Comparison of ENCODE assay signal across 28 cellular contexts in the genomic region with DNA sequence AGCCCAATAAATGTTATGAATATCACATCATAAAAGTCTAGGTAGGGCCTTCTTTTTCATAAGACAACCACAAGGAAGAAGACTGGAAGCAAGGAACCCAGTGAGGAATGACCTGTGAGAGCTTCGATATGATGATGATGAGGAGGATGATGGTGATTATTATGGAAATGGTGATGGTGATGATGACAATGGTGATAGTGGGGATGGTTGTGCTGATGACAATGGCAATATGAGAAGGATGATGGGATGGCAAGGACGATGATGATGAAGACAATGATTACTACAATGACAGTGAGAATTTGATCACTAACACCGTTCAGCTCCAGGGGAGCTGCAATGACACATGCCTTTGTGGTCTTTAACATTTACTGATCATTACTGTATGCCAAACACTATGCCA.
"Had no signal": no experiment of that assay in that cellular context is flagged by ENCODE, and none has a peak within 500 bp of the region (broad histone marks: within the 10 kb centered on the region; RNA-seq: fewer than 3 reads in every experiment).

No MANE protein-coding gene starts in this region.

- H3K36me3 Mint-ChIP-seq: stimulated activated effector memory CD8-positive, alpha-beta T cell treated with anti-CD3 and anti-CD28 coated beads, Interleukin-12 subunit alpha, Interleukin-12 subunit beta, amount 100 ng/mL, for 72 hours; stimulated activated naive B cell treated with anti-CD40 and anti-IgM and Interleukin-4, amounts not matched to agents 10 μg/mL and 1 μg/mL and 100 μg/mL, for 72 hours; type B pancreatic cell had no signal

- H3K27me3 Mint-ChIP-seq: stimulated activated memory B cell treated with anti-CD40 and anti-IgM and Interleukin-4, amounts not matched to agents 10 μg/mL and 1 μg/mL and 100 μg/mL, for 72 hours; stimulated activated naive CD8-positive, alpha-beta T cell treated with anti-CD3 and anti-CD28 coated beads, Interleukin-15, amount 100 ng/mL, for 72 hours; stimulated activated naive CD8-positive, alpha-beta T cell treated with anti-CD3 and anti-CD28 coated beads, Interleukin-15, Interleukin-2, amounts not matched to agents 100 ng/mL and 50 ng/mL, for 24 hours; type B pancreatic cell had no signal

- H3K4me1 ChIP-seq: stomach, suprapubic skin, testis, thyroid gland, tibial artery, transverse colon, upper lobe of left lung, upper lobe of right lung had no signal

- H3K9me3 Mint-ChIP-seq: stimulated activated effector memory CD8-positive, alpha-beta T cell treated with anti-CD3 and anti-CD28 coated beads, Interleukin-12 subunit alpha, Interleukin-12 subunit beta, amount 100 ng/mL, for 72 hours; stimulated activated memory B cell treated with anti-CD40 and anti-IgM and Interleukin-4, amounts not matched to agents 10 μg/mL and 1 μg/mL and 100 μg/mL, for 72 hours; stimulated activated naive B cell treated with anti-CD40 and anti-IgM and Interleukin-4, amounts not matched to agents 10 μg/mL and 1 μg/mL and 100 μg/mL, for 72 hours; stimulated activated naive CD8-positive, alpha-beta T cell treated with anti-CD3 and anti-CD28 coated beads, Interleukin-15, amount 100 ng/mL, for 72 hours; stimulated activated naive CD8-positive, alpha-beta T cell treated with anti-CD3 and anti-CD28 coated beads, Interleukin-15, Interleukin-2, amounts not matched to agents 100 ng/mL and 50 ng/mL, for 24 hours; type B pancreatic cell had no signal

- H3K27ac Mint-ChIP-seq: stimulated activated effector memory CD8-positive, alpha-beta T cell treated with anti-CD3 and anti-CD28 coated beads, Interleukin-12 subunit alpha, Interleukin-12 subunit beta, amount 100 ng/mL, for 72 hours; stimulated activated memory B cell treated with anti-CD40 and anti-IgM and Interleukin-4, amounts not matched to agents 10 μg/mL and 1 μg/mL and 100 μg/mL, for 72 hours; stimulated activated naive B cell treated with anti-CD40 and anti-IgM and Interleukin-4, amounts not matched to agents 10 μg/mL and 1 μg/mL and 100 μg/mL, for 72 hours; stimulated activated naive CD8-positive, alpha-beta T cell treated with anti-CD3 and anti-CD28 coated beads, Interleukin-15, amount 100 ng/mL, for 72 hours; stimulated activated naive CD8-positive, alpha-beta T cell treated with anti-CD3 and anti-CD28 coated beads, Interleukin-15, Interleukin-2, amounts not matched to agents 100 ng/mL and 50 ng/mL, for 24 hours; type B pancreatic cell had no signal

- DNase-seq: stimulated activated CD4-positive, alpha-beta T cell treated with anti-CD3 and anti-CD28 coated beads, Interleukin-2, amount 100 ng/mL, for 48 hours; stimulated activated CD4-positive, alpha-beta T cell treated with anti-CD3 and anti-CD28 coated beads, Interleukin-4, amount 100 ng/mL, for 1 hour; stimulated activated CD4-positive, alpha-beta T cell treated with anti-CD3 and anti-CD28 coated beads, Interleukin-4, amount 100 ng/mL, for 24 hours; stimulated activated CD4-positive, alpha-beta T cell treated with anti-CD3 and anti-CD28 coated beads, Interleukin-4, amount 100 ng/mL, for 4 hours; stimulated activated CD8-positive, alpha-beta memory T cell treated with anti-CD3 and anti-CD28 coated beads, Interleukin-4, amount 100 ng/mL, for 48 hours; stimulated activated naive B cell treated with anti-CD40 and anti-IgM and Interleukin-4, amounts not matched to agents 10 μg/mL and 1 μg/mL and 100 μg/mL, for 72 hours; stimulated activated naive CD4-positive, alpha-beta T cell; stimulated activated naive CD4-positive, alpha-beta T cell treated with Interleukin-2 at 50 U/mL for 16 hours; stimulated activated naive CD8-positive, alpha-beta T cell treated with anti-CD3 and anti-CD28 coated beads, Interleukin-15, amount 100 ng/mL, for 72 hours; stimulated activated naive CD8-positive, alpha-beta T cell treated with anti-CD3 and anti-CD28 coated beads, Interleukin-15, Interleukin-2, amounts not matched to agents 100 U/mL and 50 U/mL, for 24 hours; stomach; substantia nigra; testis; thyroid gland; tibial artery; transverse colon; upper lobe of left lung; upper lobe of right lung; uterus had no signal

- H3K4me1 Mint-ChIP-seq: stimulated activated effector memory CD8-positive, alpha-beta T cell treated with anti-CD3 and anti-CD28 coated beads, Interleukin-12 subunit alpha, Interleukin-12 subunit beta, amount 100 ng/mL, for 72 hours; stimulated activated naive CD8-positive, alpha-beta T cell treated with anti-CD3 and anti-CD28 coated beads, Interleukin-15, amount 100 ng/mL, for 72 hours had no signal

- ATAC-seq: stimulated activated effector memory CD8-positive, alpha-beta T cell treated with anti-CD3 and anti-CD28 coated beads, Interleukin-12 subunit alpha, Interleukin-12 subunit beta, amount 100 ng/mL, for 72 hours; stimulated activated memory B cell treated with anti-CD40 and anti-IgM and Interleukin-4, amounts not matched to agents 10 μg/mL and 1 μg/mL and 100 μg/mL, for 72 hours; stimulated activated naive B cell treated with anti-CD40 and anti-IgM and Interleukin-4, amounts not matched to agents 10 μg/mL and 1 μg/mL and 100 μg/mL, for 72 hours; stimulated activated naive CD8-positive, alpha-beta T cell treated with anti-CD3 and anti-CD28 coated beads, Interleukin-15, amount 100 ng/mL, for 72 hours; stimulated activated naive CD8-positive, alpha-beta T cell treated with anti-CD3 and anti-CD28 coated beads, Interleukin-15, Interleukin-2, amounts not matched to agents 100 U/mL and 50 U/mL, for 24 hours; upper lobe of right lung had no signal

- H3K27ac ChIP-seq: stomach, suprapubic skin, testis, thoracic aorta, thyroid gland, tibial artery, tibial nerve, transverse colon, upper lobe of left lung, upper lobe of right lung, uterus, vagina had no signal

- H3K9me3 ChIP-seq: stomach, suprapubic skin, testis, thoracic aorta, thyroid gland, tibial artery, tibial nerve, transverse colon, upper lobe of left lung, upper lobe of right lung, uterus, vagina had no signal

- H3K4me3 Mint-ChIP-seq: stimulated activated effector memory CD8-positive, alpha-beta T cell treated with anti-CD3 and anti-CD28 coated beads, Interleukin-12 subunit alpha, Interleukin-12 subunit beta, amount 100 ng/mL, for 72 hours; stimulated activated memory B cell treated with anti-CD40 and anti-IgM and Interleukin-4, amounts not matched to agents 10 μg/mL and 1 μg/mL and 100 μg/mL, for 72 hours; stimulated activated naive B cell treated with anti-CD40 and anti-IgM and Interleukin-4, amounts not matched to agents 10 μg/mL and 1 μg/mL and 100 μg/mL, for 72 hours; stimulated activated naive CD8-positive, alpha-beta T cell treated with anti-CD3 and anti-CD28 coated beads, Interleukin-15, amount 100 ng/mL, for 72 hours; stimulated activated naive CD8-positive, alpha-beta T cell treated with anti-CD3 and anti-CD28 coated beads, Interleukin-15, Interleukin-2, amounts not matched to agents 100 ng/mL and 50 ng/mL, for 24 hours; type B pancreatic cell had no signal

- H3K27me3 ChIP-seq: stomach, suprapubic skin, testis, thyroid gland, tibial artery, tibial nerve, transverse colon, upper lobe of left lung, upper lobe of right lung, uterus, vagina had no signal

- FAIRE-seq: urothelium cell line had no signal

- H3K36me3 ChIP-seq: stomach, suprapubic skin, thoracic aorta, thyroid gland, tibial artery, tibial nerve, transverse colon, upper lobe of left lung, upper lobe of right lung, uterus, vagina had no signal

- H3K4me3 ChIP-seq: stomach, suprapubic skin, testis, thoracic aorta, thyroid gland, tibial artery, tibial nerve, transverse colon, upper lobe of left lung, upper lobe of right lung, uterus, vagina had no signal
